2 cellular contexts compared by ENCODE assay signal in genomic region chr10:75303045-75303777, GRCh38.
TF ChIP-seq lines count a peak whose summit lies in the region.

No MANE protein-coding gene starts in this region.

TF ChIP-seq in IMR-90, 13 proteins besides CTCF, POLR2A, EP300 and RAD21 (continued from another document):
- TF ChIP-seq ELK1 (IDR thresholded peaks at IDR 0.05; ENCODE audit: borderline replicate concordance, low read depth, low read length), result no peak
- TF ChIP-seq FOS (IDR thresholded peaks at IDR 0.05; ENCODE audit: low read depth, low read length), result no peak
- TF ChIP-seq MXI1 (IDR thresholded peaks at IDR 0.05; ENCODE audit: borderline replicate concordance, low read depth, low read length), result no peak
- TF ChIP-seq MAFK (IDR thresholded peaks at IDR 0.05; ENCODE audit: low read depth, low read length), result no peak
- TF ChIP-seq RFX5 (IDR thresholded peaks at IDR 0.05; ENCODE audit: low read depth, low read length), result no peak
- no peak for TF ChIP-seq BHLHE40 (IDR thresholded peaks at IDR 0.05; ENCODE audit: low read depth, low read length)
- TF ChIP-seq RCOR1 (IDR thresholded peaks at IDR 0.05; ENCODE audit: insufficient replicate concordance, low read length), result no peak
- TF ChIP-seq USF2 (IDR thresholded peaks at IDR 0.05; ENCODE audit: low read depth, low read length), result no peak
TF ChIP-seq in IMR-90: peak in this region for 0.

TF ChIP-seq in HepG2, 621 proteins besides CTCF, POLR2A, EP300 and RAD21 (continued from another document):
- TF ChIP-seq ZNF142 (CRISPR knock-in tag; IDR thresholded peaks at IDR 0.05) (no peak), ZBTB44 (CRISPR knock-in tag; IDR thresholded peaks at IDR 0.05) (no peak), NFE2 (CRISPR knock-in tag; IDR thresholded peaks at IDR 0.05) (no peak), EED (CRISPR knock-in tag; IDR thresholded peaks at IDR 0.05) (no peak), HNRNPH1 (optimal IDR thresholded peaks at IDR 0.05; ENCODE audit: low read depth, low read length) (no peak)
